1 cellular context compared by ENCODE assay signal in genomic region chr6:10554826-10555225, GRCh38.
TF ChIP-seq lines count a peak whose summit lies in the region.

No MANE protein-coding gene starts in this region.

TF ChIP-seq in endothelial cell of umbilical vein, 7 proteins besides CTCF, POLR2A, EP300 and RAD21 (continued from another document):
- TF ChIP-seq POLR2AphosphoS5 (IDR thresholded peaks at IDR 0.05; ENCODE audit: insufficient read depth, low read depth, low read length) (peak; percentile 36), GATA2 (IDR thresholded peaks at IDR 0.05; ENCODE audit: insufficient read depth, insufficient read length, low read depth, low read length) (no peak), MYC (IDR thresholded peaks at IDR 0.05; ENCODE audit: low read depth, low read length) (no peak), MAX (IDR thresholded peaks at IDR 0.05; ENCODE audit: insufficient read depth, insufficient read length) (no peak)
